ENCODE assay signal across 8 cellular contexts in genomic region chr6:22828179-22829062, GRCh38.
DNase-seq lines count a peak whose midpoint lies in the region; ATAC-seq and TF ChIP-seq lines count a peak whose summit lies in the region.

No MANE protein-coding gene starts in this region.

- H3K36me3 ChIP-seq in cardiac muscle cell (no peaks in the 10 kb centered on the region), skeletal muscle satellite cell (ENCODE audit: insufficient read depth, low read length) (no peaks in the 10 kb centered on the region)

- DNase-seq in DMS153 (lab: John Stamatoyannopoulos, UW) (peak; percentile 56), T1000 (lab: John Stamatoyannopoulos, UW) (peak; percentile 45), cardiac muscle cell (ENCODE audit: low read depth in 1 of 2, low spot score in 1 of 2) (peak; percentile 61 to 96)
- DNase-seq in Jurkat, Clone E6-1 (ENCODE audit: low read depth, low spot score): peak; percentile 24
- no peak for DNase-seq in stimulated activated CD4-positive, alpha-beta T cell treated with anti-CD3 and anti-CD28 coated beads, Interleukin-4, amount 100 ng/mL, for 4 hours

- H3K27ac ChIP-seq in cardiac muscle cell: peak overlapping the region; percentile 81

- H3K27me3 ChIP-seq in cardiac muscle cell (no peaks in the 10 kb centered on the region), skeletal muscle satellite cell (ENCODE audit: control insufficient read depth, insufficient read depth, low read length) (no peaks in the 10 kb centered on the region)

- no peak for ATAC-seq in HG03108 (IDR thresholded peaks at IDR 0.05; ENCODE audit: unreplicated experiment)
- no peak for ATAC-seq in HG03378 (IDR thresholded peaks at IDR 0.05; ENCODE audit: unreplicated experiment)

- H3K9me3 ChIP-seq in cardiac muscle cell (ENCODE audit: low read depth) (no peaks in the 10 kb centered on the region), skeletal muscle satellite cell (replicated peaks; ENCODE audit: low read length) (no peaks in the 10 kb centered on the region)

- H3K4me1 ChIP-seq in cardiac muscle cell (ENCODE audit: low read depth) (peaks cover 12% of the 10 kb centered on the region), skeletal muscle satellite cell (ENCODE audit: control insufficient read depth, insufficient read depth, low read length) (peaks cover 29% of the 10 kb centered on the region)

- H3K4me2 ChIP-seq in skeletal muscle satellite cell (ENCODE audit: low read length): peak overlapping the region; percentile 74

- H3K9ac ChIP-seq in skeletal muscle satellite cell (ENCODE audit: low read depth, low read length): peak overlapping the region; percentile 64

- no peak overlapping the region for H3K4me3 ChIP-seq in Jurkat, Clone E6-1 (ENCODE audit: low read length)
- H3K4me3 ChIP-seq in cardiac muscle cell: no peak overlapping the region
- peak overlapping the region; percentile 47 for H3K4me3 ChIP-seq in skeletal muscle satellite cell (ENCODE audit: low read length)

- TF ChIP-seq CTCF in cardiac muscle cell (IDR thresholded peaks at IDR 0.05; ENCODE audit: low read depth, low read length): peak; percentile 66

Comparison
In these comparisons a context has a peak if more than half of its experiments do, and no peak if none do; other contexts are left out.
1. DNase-seq: peak in DMS153 (single experiment), Jurkat, Clone E6-1 (single experiment), T1000 (single experiment) and cardiac muscle cell (2 of 2); none in stimulated activated CD4-positive, alpha-beta T cell treated with anti-CD3 and anti-CD28 coated beads, Interleukin-4, amount 100 ng/mL, for 4 hours (0 of 2).